ENCODE assay signal across 32 cellular contexts in genomic region chr5:24530907-24531306, GRCh38.
"Had no signal": no experiment of that assay in that cellular context is flagged by ENCODE, and none has a peak within 500 bp of the region (broad histone marks: within the 10 kb centered on the region; RNA-seq: fewer than 3 reads in every experiment).

No MANE protein-coding gene starts in this region.

- ATAC-seq: activated CD8-positive, alpha-beta T cell treated with anti-CD3 and anti-CD28 coated beads for 36 hours; activated T-cell treated with anti-CD3 and anti-CD28 coated beads, Interleukin-2, amount 50 U/mL, for 72 hours; activated T-helper 17 cell treated with anti-CD3 and anti-CD28 coated beads, Interleukin-2, amount 50 U/mL, for 72 hours; Right ventricle myocardium inferior; SK-N-SH treated with all-trans-retinoic acid at 6 μM for 48 hours had no signal

- DNase-seq: activated CD4-positive, alpha-beta T cell treated with anti-CD3 and anti-CD28 coated beads for 1 hour; activated CD4-positive, alpha-beta T cell treated with anti-CD3 and anti-CD28 coated beads for 48 hours; activated CD4-positive, CD25-positive, alpha-beta regulatory T cell; activated CD8-positive, alpha-beta T cell treated with anti-CD3 and anti-CD28 coated beads for 36 hours; activated effector memory CD4-positive, alpha-beta T cell treated with anti-CD3 and anti-CD28 coated beads, Interleukin-2, amount 50 U/mL, for 16 hours; activated naive CD4-positive, alpha-beta T cell; activated naive CD4-positive, alpha-beta T cell treated with anti-CD3 and anti-CD28 coated beads, Interleukin-2, amount 50 U/mL, for 16 hours; activated naive CD8-positive, alpha-beta T cell treated with anti-CD3 and anti-CD28 coated beads for 36 hours; activated T-cell treated with anti-CD3 and anti-CD28 coated beads, Interleukin-2, amount 50 U/mL, for 1 hour; activated T-cell treated with anti-CD3 and anti-CD28 coated beads, Interleukin-2, amount 50 U/mL, for 72 hours; amniotic stem cell; aorta; brain microvascular endothelial cell; central memory CD4-positive, alpha-beta T cell; NCI-H1092 treated with DMSO at 0.1 percent for 48 hours; NCI-H1417 treated with DMSO at 0.1 percent for 48 hours; NCI-H1694; NCI-H1930; NCI-H2081 treated with DMSO at 0.1 percent for 48 hours; NCI-H2171; NCI-H510A; NCI-H526; NCI-H774; SIG-M5; SW 1271; T1000; WERI-Rb-1 had no signal

- H3K9ac ChIP-seq: KMS-11 had no signal

- H3K27ac Mint-ChIP-seq: activated CD8-positive, alpha-beta T cell treated with anti-CD3 and anti-CD28 coated beads for 36 hours; activated naive CD8-positive, alpha-beta T cell treated with anti-CD3 and anti-CD28 coated beads for 36 hours; activated T-cell treated with anti-CD3 and anti-CD28 coated beads, Interleukin-2, amount 50 U/mL, for 72 hours; activated T-helper 17 cell treated with anti-CD3 and anti-CD28 coated beads, Interleukin-2, amount 50 U/mL, for 72 hours had no signal

- H3K4me2 ChIP-seq: KMS-11 had no signal

- H3K36me3 Mint-ChIP-seq: activated naive CD8-positive, alpha-beta T cell treated with anti-CD3 and anti-CD28 coated beads for 36 hours had no signal

- H3K4me3 Mint-ChIP-seq: activated CD8-positive, alpha-beta T cell treated with anti-CD3 and anti-CD28 coated beads for 36 hours; activated naive CD8-positive, alpha-beta T cell treated with anti-CD3 and anti-CD28 coated beads for 36 hours; activated T-cell treated with anti-CD3 and anti-CD28 coated beads, Interleukin-2, amount 50 U/mL, for 72 hours; activated T-helper 17 cell treated with anti-CD3 and anti-CD28 coated beads, Interleukin-2, amount 50 U/mL, for 72 hours had no signal

- H3K27me3 Mint-ChIP-seq: activated CD8-positive, alpha-beta T cell treated with anti-CD3 and anti-CD28 coated beads for 36 hours; activated naive CD8-positive, alpha-beta T cell treated with anti-CD3 and anti-CD28 coated beads for 36 hours; activated T-helper 17 cell treated with anti-CD3 and anti-CD28 coated beads, Interleukin-2, amount 50 U/mL, for 72 hours had no signal

- H3K27ac ChIP-seq: brain microvascular endothelial cell, KMS-11, RWPE1, WERI-Rb-1 had no signal

- H3K27me3 ChIP-seq: brain microvascular endothelial cell had no signal

- H3K36me3 ChIP-seq: brain microvascular endothelial cell, WERI-Rb-1 had no signal

- H3K4me1 Mint-ChIP-seq: activated naive CD8-positive, alpha-beta T cell treated with anti-CD3 and anti-CD28 coated beads for 36 hours; activated T-helper 17 cell treated with anti-CD3 and anti-CD28 coated beads, Interleukin-2, amount 50 U/mL, for 72 hours had no signal
